8 cellular contexts compared by ENCODE assay signal in the genomic region with DNA sequence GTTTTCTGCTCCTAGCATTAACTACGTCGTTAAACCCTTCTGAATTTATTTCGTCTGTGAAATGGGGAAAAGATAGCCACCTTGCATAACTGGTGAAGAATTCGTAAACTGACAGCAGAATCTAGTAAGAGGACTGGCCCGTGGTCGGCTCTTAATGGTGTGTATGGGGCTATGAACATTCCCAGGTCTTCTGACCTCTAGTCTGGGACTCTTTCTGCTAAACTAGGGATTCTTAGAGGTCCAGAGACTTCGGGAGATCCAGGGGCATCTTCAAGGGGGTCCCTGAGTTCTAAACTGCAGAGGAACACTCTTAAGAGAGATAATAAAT.
DNase-seq lines count a peak whose midpoint lies in the region; ATAC-seq and TF ChIP-seq lines count a peak whose summit lies in the region.

No MANE protein-coding gene starts in this region.

- no peaks in the 10 kb centered on the region for H3K79me2 ChIP-seq in HCT116 (ENCODE audit: insufficient read depth, low read length)

- intact Hi-C loops in HCT116 (cut with micrococcal nuclease): loop anchor here (1.0 to 5.0 kb wide), 3 partner anchors 90 to 293 kb away; no protein-coding TSS in a partner anchor

- H3K9me3 Mint-ChIP-seq in activated CD4-positive, alpha-beta memory T cell treated with anti-CD3 and anti-CD28 coated beads, Interleukin-2, amount 10 ng/mL, durations not matched to agents 7 days and 5 days: no peaks in the 10 kb centered on the region

- H3K27ac ChIP-seq in HCT116 (ENCODE audit: low read depth, low read length) (peak overlapping the region; percentile 31), right atrium auricular region (peak overlapping the region; percentile 88 to 94), skin epidermis (peak overlapping the region in 19 of 21 experiments; percentile 55 to 97 (median 81))

- peak overlapping the region; percentile 84 for H3K4me2 ChIP-seq in HCT116 (ENCODE audit: low read length)

- H4K20me1 ChIP-seq in HCT116 (ENCODE audit: insufficient read depth): no peaks in the 10 kb centered on the region

- 0 out of 2 replicates have a peak, but pooled peaks have one; percentile 1 for ATAC-seq in HCT116
- no peak for ATAC-seq in GM18511 (IDR thresholded peaks at IDR 0.05; ENCODE audit: unreplicated experiment)
- no peak for ATAC-seq in HG03159 (IDR thresholded peaks at IDR 0.05; ENCODE audit: unreplicated experiment)
- ATAC-seq in HG03439 (IDR thresholded peaks at IDR 0.05; ENCODE audit: unreplicated experiment): no peak

- H3K9me3 ChIP-seq in HCT116 (ENCODE audit: control insufficient read depth in 1 of 2, insufficient read depth in 1 of 2, low read depth in 1 of 2, low read length in 2 of 2) (no peaks in the 10 kb centered on the region), right atrium auricular region (no peaks in the 10 kb centered on the region)

- H3K9ac ChIP-seq in HCT116 (ENCODE audit: low read length): peak overlapping the region; percentile 63

- H3K4me1 ChIP-seq in HCT116 (ENCODE audit: control insufficient read depth in 1 of 2, insufficient read depth in 2 of 2, low read length in 2 of 2) (peaks cover 18 to 30% of the 10 kb centered on the region in 2 experiments), right atrium auricular region (peaks cover 0 to 22% of the 10 kb centered on the region in 2 donors)

- RAD21 ChIA-PET in HCT116 (lab: Charles Lee; ENCODE audit: low non-redundant PET in 1 of 2, low total read pairs in 2 of 2, uncharacterized antibody in 2 of 2, unreplicated experiment in 2 of 2): interaction anchor here in 1 of 2 experiments (0.5 kb wide), 1 partner anchor 293 kb away, joined by 11 read pairs; no protein-coding TSS in a partner anchor

- no peaks in the 10 kb centered on the region for H3K36me3 Mint-ChIP-seq in activated CD4-positive, alpha-beta memory T cell treated with anti-CD3 and anti-CD28 coated beads, Interleukin-2, amount 10 ng/mL, durations not matched to agents 7 days and 5 days (ENCODE audit: low read depth)

- H3K4me3 ChIP-seq in HCT116 (replicated peaks in 1 of 2; ENCODE audit: low read depth in 1 of 2, low read length in 2 of 2) (peak overlapping the region; percentile 43 to 58), right atrium auricular region (peak overlapping the region; percentile 56 to 57), skin epidermis (peak overlapping the region; percentile 24 to 56 (median 32))

- TSS peak; percentile 93 for BruUV-seq in HCT116 (replicated peaks; lab: Mats Ljungman, UMichigan)

- H3K9me2 ChIP-seq in HCT116 (ENCODE audit: insufficient read depth): no peaks in the 10 kb centered on the region

- H3K36me3 ChIP-seq in HCT116 (ENCODE audit: control insufficient read depth in 1 of 2, insufficient read depth in 2 of 2, low read length in 2 of 2) (no peaks in the 10 kb centered on the region), right atrium auricular region (no peaks in the 10 kb centered on the region)

- POLR2A ChIA-PET in HCT116 (lab: Charles Lee): interaction anchor here (1.0 kb wide), 1 partner anchor 293 kb away, joined by 6 read pairs; no protein-coding TSS in a partner anchor
- POLR2A ChIA-PET in activated CD4-positive, alpha-beta memory T cell treated with anti-CD3 and anti-CD28 coated beads, Interleukin-2, amount 10 ng/mL, durations not matched to agents 7 days and 5 days (lab: Charles Lee): no interaction called here

- peak overlapping the region; percentile 69 for H2AFZ ChIP-seq in HCT116 (ENCODE audit: low read depth, low read length, poor library complexity, severe bottlenecking)

- peaks cover 25% of the 10 kb centered on the region for H3K27me3 Mint-ChIP-seq in activated CD4-positive, alpha-beta memory T cell treated with anti-CD3 and anti-CD28 coated beads, Interleukin-2, amount 10 ng/mL, durations not matched to agents 7 days and 5 days

- H3K27ac Mint-ChIP-seq in activated CD4-positive, alpha-beta memory T cell treated with anti-CD3 and anti-CD28 coated beads, Interleukin-2, amount 10 ng/mL, durations not matched to agents 7 days and 5 days: no peak overlapping the region

- DNase-seq in HCT116 (ENCODE audit: low read depth, low spot score) (no peak), right atrium auricular region (ENCODE audit: low spot score) (no peak), SK-N-DZ (ENCODE audit: low spot score) (no peak)
- no peak for DNase-seq in activated CD4-positive, alpha-beta memory T cell treated with anti-CD3 and anti-CD28 coated beads, Interleukin-2, amount 10 ng/mL, durations not matched to agents 7 days and 5 days

- no peaks in the 10 kb centered on the region for H3K27me3 ChIP-seq in HCT116 (ENCODE audit: insufficient read depth, low read length)
- H3K27me3 ChIP-seq in right atrium auricular region: no peaks in the 10 kb centered on the region

- CTCF ChIA-PET in HCT116 (lab: Charles Lee): no interaction called here
- CTCF ChIA-PET in activated CD4-positive, alpha-beta memory T cell treated with anti-CD3 and anti-CD28 coated beads, Interleukin-2, amount 10 ng/mL, durations not matched to agents 7 days and 5 days (lab: Charles Lee): no interaction called here

- TF ChIP-seq RAD21 in HCT116 (IDR thresholded peaks at IDR 0.05; ENCODE audit: low read depth): no peak

- no peak for TF ChIP-seq CTCF in HCT116 (IDR thresholded peaks at IDR 0.05 in 2 of 3, conservative IDR thresholded peaks at IDR 0.05 in 1 of 3; ENCODE audit: borderline replicate concordance in 1 of 3, insufficient read depth in 1 of 3, low read depth in 2 of 3, low read length in 2 of 3)
- TF ChIP-seq CTCF in right atrium auricular region (IDR thresholded peaks at IDR 0.05): no peak

- TF ChIP-seq POLR2A in HCT116 (IDR thresholded peaks at IDR 0.05; ENCODE audit: borderline replicate concordance, extremely low read depth, insufficient read depth, insufficient read length): no peak

- peak overlapping the region; percentile 82 for H3K4me3 Mint-ChIP-seq in activated CD4-positive, alpha-beta memory T cell treated with anti-CD3 and anti-CD28 coated beads, Interleukin-2, amount 10 ng/mL, durations not matched to agents 7 days and 5 days

- H3K4me1 Mint-ChIP-seq in activated CD4-positive, alpha-beta memory T cell treated with anti-CD3 and anti-CD28 coated beads, Interleukin-2, amount 10 ng/mL, durations not matched to agents 7 days and 5 days: peaks cover 19% of the 10 kb centered on the region

TF ChIP-seq in HCT116, 20 proteins besides CTCF, POLR2A, EP300 and RAD21:
- TF ChIP-seq EZH2phosphoT487 (IDR thresholded peaks at IDR 0.05; ENCODE audit: borderline replicate concordance) (no peak), SRF (IDR thresholded peaks at IDR 0.05; ENCODE audit: low read depth) (no peak), TCF7L2 (IDR thresholded peaks at IDR 0.05; ENCODE audit: borderline replicate concordance, extremely low read depth, insufficient read depth, insufficient read length) (no peak), CBX3 (IDR thresholded peaks at IDR 0.05; ENCODE audit: low read depth) (no peak), SIN3A (IDR thresholded peaks at IDR 0.05; ENCODE audit: low read depth) (no peak; the same call in none of the 2 replicates), FOSL1 (IDR thresholded peaks at IDR 0.05; ENCODE audit: low read depth) (no peak), SP1 (IDR thresholded peaks at IDR 0.05; ENCODE audit: low read depth) (no peak), POLR2AphosphoS5 (IDR thresholded peaks at IDR 0.05; ENCODE audit: low read depth, low read length) (no peak), ZNF274 (IDR thresholded peaks at IDR 0.05; ENCODE audit: low read depth, low read length) (no peak), MAX (IDR thresholded peaks at IDR 0.05) (no peak), ZBTB33 (IDR thresholded peaks at IDR 0.05; ENCODE audit: extremely low read depth, insufficient replicate concordance, low read length) (no peak), ELF1 (IDR thresholded peaks at IDR 0.05; ENCODE audit: borderline replicate concordance, low read depth) (no peak), ZFX (IDR thresholded peaks at IDR 0.05) (no peak), CEBPB (IDR thresholded peaks at IDR 0.05; ENCODE audit: low read depth) (no peak), ATF3 (IDR thresholded peaks at IDR 0.05) (no peak)

Comparison
In these comparisons a context has a peak if more than half of its experiments do, and no peak if none do; other contexts are left out.
1. H3K27ac ChIP-seq: peak in every context shown above with its lines; median percentile 91 in right atrium auricular region; 81 in skin epidermis; 31 in HCT116.